Comparison of ENCODE assay signal across 7 cellular contexts in genomic region chr16:70154736-70155135, GRCh38. TPM values are rescaled to one million over a fixed set of nuclear protein-coding genes. Genes with fewer than 3 reads are reported as not detected.
"Had no signal": no experiment of that assay in that cellular context is flagged by ENCODE, and none has a peak within 500 bp of the region (broad histone marks: within the 10 kb centered on the region; RNA-seq: fewer than 3 reads in every experiment).

No MANE protein-coding gene starts in this region.

RNA-seq across cellular contexts. Expression of gene CLEC18C, which starts 18.9 kb away (rescaled TPM):
- total RNA-seq: hepatocyte, left ventricle myocardium inferior, left ventricle myocardium superior, mesothelial cell of epicardium had no signal
- polyA plus RNA-seq: hepatocyte, immature natural killer cell, keratinocyte, mammary epithelial cell had no signal
